18 cellular contexts compared by ENCODE assay signal in the genomic region with DNA sequence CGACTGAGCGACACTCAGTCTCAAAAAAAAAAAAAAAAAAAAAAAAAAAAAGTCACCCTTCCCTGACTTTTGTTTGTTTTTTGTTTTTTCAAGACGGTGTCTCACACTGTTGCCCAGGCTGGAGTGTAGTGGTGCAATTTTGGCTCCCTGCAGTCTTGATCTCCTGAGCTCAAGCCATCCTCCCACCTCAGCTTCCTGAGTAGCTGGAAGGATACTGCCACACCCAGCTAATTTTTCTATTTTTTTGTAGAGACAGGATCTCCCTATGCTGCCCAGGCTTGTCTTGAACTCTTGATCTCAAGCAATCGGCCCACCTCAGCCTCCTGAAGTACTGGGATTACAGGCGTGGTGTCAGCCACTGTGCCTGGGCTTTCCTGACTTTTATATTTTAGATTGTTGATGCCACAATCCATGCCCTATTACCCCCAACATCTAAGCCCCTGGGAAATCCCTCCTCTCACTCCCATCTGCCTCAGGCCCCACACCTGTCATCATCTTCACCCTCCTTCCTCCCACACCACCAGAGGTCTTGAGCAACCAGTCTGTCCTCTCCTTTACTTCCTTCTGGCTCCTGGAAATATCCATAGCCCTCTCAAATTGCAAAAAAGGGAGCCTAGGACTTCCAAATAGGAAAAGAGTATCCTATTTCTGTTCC. TPM values are rescaled to one million over a fixed set of nuclear protein-coding genes. Genes with fewer than 3 reads are reported as not detected.
DNase-seq lines count a peak whose midpoint lies in the region; ATAC-seq and TF ChIP-seq lines count a peak whose summit lies in the region.
"Had no signal": no experiment of that assay in that cellular context is flagged by ENCODE, and none has a peak within 500 bp of the region (broad histone marks: within the 10 kb centered on the region; RNA-seq: fewer than 3 reads in every experiment).

No MANE protein-coding gene starts in this region.

- CTCF ChIA-PET in activated CD8-positive, alpha-beta memory T cell treated with anti-CD3 and anti-CD28 coated beads, Interleukin-2, amount 10 ng/mL, durations not matched to agents 7 days and 5 days (lab: Charles Lee), result interaction anchor here (0.7 to 5.6 kb wide), 12 partner anchors 11 to 290 kb away, joined by 3 to 92 read pairs (median 5); a partner anchor contains a TSS
- CTCF ChIA-PET in CD4-positive, alpha-beta memory T cell (lab: Charles Lee; ENCODE audit: partially characterized antibody), result interaction anchor here (1.0 to 4.4 kb wide), 17 partner anchors 11 to 290 kb away, joined by 3 to 61 read pairs (median 5); a partner anchor contains a TSS

- peak overlapping the region in 3 of 5 donors; percentile 6 to 32 (median 15) for H3K27ac ChIP-seq in stomach
- H3K27ac ChIP-seq in CD4-positive, alpha-beta memory T cell (ENCODE audit: low read depth, low read length), result no peak overlapping the region
- H3K27ac ChIP-seq: heart left ventricle, left ventricle myocardium inferior had no signal

- no peaks in the 10 kb centered on the region for H3K27me3 ChIP-seq in stomach
- H3K27me3 ChIP-seq in CD4-positive, alpha-beta memory T cell (ENCODE audit: insufficient read depth, low read length), result no peaks in the 10 kb centered on the region
- H3K27me3 ChIP-seq: heart left ventricle had no signal

- ATAC-seq in activated CD8-positive, alpha-beta memory T cell treated with anti-CD3 and anti-CD28 coated beads, Interleukin-2, amount 10 ng/mL, durations not matched to agents 7 days and 5 days, result no peak
- ATAC-seq: heart left ventricle had no signal

- peaks cover 56% of the 10 kb centered on the region for H3K36me3 Mint-ChIP-seq in activated CD8-positive, alpha-beta memory T cell treated with anti-CD3 and anti-CD28 coated beads, Interleukin-2, amount 10 ng/mL, durations not matched to agents 7 days and 5 days
- H3K36me3 Mint-ChIP-seq in activated T-helper 1 cell treated with anti-CD3 and anti-CD28 coated beads, Interleukin-12 subunit alpha, Interleukin-12 subunit beta, Interleukin-2, Interleukin-4 antibody, amounts not matched to agents 30 ng/mL and 10 ng/mL and 1 ng/mL, durations not matched to agents 14 hours and 24 hours and 36 hours (ENCODE audit: low read depth), result peaks cover 53% of the 10 kb centered on the region
- H3K36me3 Mint-ChIP-seq in CD4-positive, alpha-beta memory T cell, result peaks cover 25 to 52% of the 10 kb centered on the region in 2 donors

- H3K4me1 ChIP-seq in stomach, result peaks cover 0 to 11% (median 5%) of the 10 kb centered on the region in 4 donors
- H3K4me1 ChIP-seq in CD4-positive, alpha-beta memory T cell (ENCODE audit: insufficient read depth, low read length), result peaks cover 7% of the 10 kb centered on the region
- H3K4me1 ChIP-seq: left ventricle myocardium inferior had no signal

- intact Hi-C loops in activated T-helper 1 cell treated with anti-CD3 and anti-CD28 coated beads, Interleukin-12 subunit alpha, Interleukin-12 subunit beta, Interleukin-2, Interleukin-4 antibody, amounts not matched to agents 30 ng/mL and 10 ng/mL and 1 ng/mL, durations not matched to agents 14 hours and 24 hours and 36 hours (cut with micrococcal nuclease), result loop anchor here (1.0 kb wide), 3 partner anchors 13 to 289 kb away; a partner anchor contains a TSS
- intact Hi-C loops in stomach (cut with DNase I; ENCODE audit: low total_unique reads), result no loop called here
- intact Hi-C loops in CD4-positive, alpha-beta memory T cell (cut with micrococcal nuclease), result loop anchor here (1.0 kb wide), 2 partner anchors 32 to 290 kb away; no protein-coding TSS in a partner anchor

- H3K27ac Mint-ChIP-seq in activated CD8-positive, alpha-beta memory T cell treated with anti-CD3 and anti-CD28 coated beads, Interleukin-2, amount 10 ng/mL, durations not matched to agents 7 days and 5 days, result peak overlapping the region; percentile 69
- H3K27ac Mint-ChIP-seq in activated T-helper 1 cell treated with anti-CD3 and anti-CD28 coated beads, Interleukin-12 subunit alpha, Interleukin-12 subunit beta, Interleukin-2, Interleukin-4 antibody, amounts not matched to agents 30 ng/mL and 10 ng/mL and 1 ng/mL, durations not matched to agents 14 hours and 24 hours and 36 hours, result peak overlapping the region; percentile 33
- peak overlapping the region in 1 of 7 donors; percentile 80 for H3K27ac Mint-ChIP-seq in CD4-positive, alpha-beta memory T cell
- H3K27ac Mint-ChIP-seq: B cell had no signal

- TF ChIP-seq EP300 in stomach (IDR thresholded peaks at IDR 0.05), result no peak

- peaks cover 4 to 64% (median 53%) of the 10 kb centered on the region in 4 donors for H3K36me3 ChIP-seq in stomach
- peaks cover 16% of the 10 kb centered on the region for H3K36me3 ChIP-seq in CD4-positive, alpha-beta memory T cell (ENCODE audit: insufficient read depth, low read length)

- H3K4me3 ChIP-seq in fibroblast of villous mesenchyme (ENCODE audit: low read depth, low read length), result no peak overlapping the region
- H3K4me3 ChIP-seq in stomach, result no peak overlapping the region
- H3K4me3 ChIP-seq in CD4-positive, alpha-beta memory T cell (ENCODE audit: low read length in 2 of 2), result no peak overlapping the region
- H3K4me3 ChIP-seq: heart left ventricle, left ventricle myocardium inferior had no signal

- no peak for DNase-seq in activated CD8-positive, alpha-beta memory T cell treated with anti-CD3 and anti-CD28 coated beads, Interleukin-2, amount 10 ng/mL, durations not matched to agents 7 days and 5 days
- no peak for DNase-seq in activated CD8-positive, alpha-beta memory T cell treated with anti-CD3 and anti-CD28 coated beads for 24 hours
- DNase-seq in activated T-helper 1 cell treated with anti-CD3 and anti-CD28 coated beads, Interleukin-12 subunit alpha, Interleukin-12 subunit beta, Interleukin-2, Interleukin-4 antibody, amounts not matched to agents 30 ng/mL and 10 ng/mL and 1 ng/mL, durations not matched to agents 14 hours and 24 hours and 36 hours (ENCODE audit: low spot score), result no peak
- DNase-seq in fibroblast of villous mesenchyme (ENCODE audit: low read depth) (no peak), stomach (no peak), NCI-H1930 (lab: John Stamatoyannopoulos, UW) (no peak)
- no peak for DNase-seq in stimulated activated CD4-positive, alpha-beta T cell treated with anti-CD3 and anti-CD28 coated beads, Interleukin-4, amount 100 ng/mL, for 24 hours
- no peak for DNase-seq in CD4-positive, alpha-beta memory T cell
- DNase-seq: activated CD4-positive, alpha-beta T cell treated with anti-CD3 and anti-CD28 coated beads for 1 hour; activated naive CD4-positive, alpha-beta T cell treated with anti-CD3 and anti-CD28 coated beads for 36 hours; heart left ventricle; left ventricle myocardium inferior; NCI-H146; NK-92 treated with Interleukin-12 subunit alpha and Interleukin-12 subunit beta, amount 100 ng/mL, for 24 hours; stimulated activated CD4-positive, alpha-beta T cell treated with anti-CD3 and anti-CD28 coated beads, Interleukin-15, amount 100 ng/mL, for 24 hours; stimulated activated CD8-positive, alpha-beta memory T cell treated with anti-CD3 and anti-CD28 coated beads, Interleukin-4, amount 100 ng/mL, for 48 hours had no signal

- H3K27me3 Mint-ChIP-seq in activated CD8-positive, alpha-beta memory T cell treated with anti-CD3 and anti-CD28 coated beads, Interleukin-2, amount 10 ng/mL, durations not matched to agents 7 days and 5 days, result no peaks in the 10 kb centered on the region
- H3K27me3 Mint-ChIP-seq in activated T-helper 1 cell treated with anti-CD3 and anti-CD28 coated beads, Interleukin-12 subunit alpha, Interleukin-12 subunit beta, Interleukin-2, Interleukin-4 antibody, amounts not matched to agents 30 ng/mL and 10 ng/mL and 1 ng/mL, durations not matched to agents 14 hours and 24 hours and 36 hours (ENCODE audit: insufficient read depth), result no peaks in the 10 kb centered on the region
- no peaks in the 10 kb centered on the region for H3K27me3 Mint-ChIP-seq in CD4-positive, alpha-beta memory T cell
- H3K27me3 Mint-ChIP-seq: B cell, IgD-negative memory B cell had no signal

- no peaks in the 10 kb centered on the region for H3K9me3 Mint-ChIP-seq in activated CD8-positive, alpha-beta memory T cell treated with anti-CD3 and anti-CD28 coated beads, Interleukin-2, amount 10 ng/mL, durations not matched to agents 7 days and 5 days (ENCODE audit: low read depth)
- H3K9me3 Mint-ChIP-seq in activated T-helper 1 cell treated with anti-CD3 and anti-CD28 coated beads, Interleukin-12 subunit alpha, Interleukin-12 subunit beta, Interleukin-2, Interleukin-4 antibody, amounts not matched to agents 30 ng/mL and 10 ng/mL and 1 ng/mL, durations not matched to agents 14 hours and 24 hours and 36 hours, result no peaks in the 10 kb centered on the region
- no peaks in the 10 kb centered on the region for H3K9me3 Mint-ChIP-seq in CD4-positive, alpha-beta memory T cell
- H3K9me3 Mint-ChIP-seq: activated naive CD4-positive, alpha-beta T cell treated with anti-CD3 and anti-CD28 coated beads for 36 hours; IgD-negative memory B cell had no signal

- POLR2A ChIA-PET in CD4-positive, alpha-beta memory T cell (lab: Charles Lee; ENCODE audit: partially characterized antibody), result interaction anchor here (2.7 kb wide), 1 partner anchor 33 kb away, joined by 7 read pairs; no protein-coding TSS in a partner anchor

- WGBS in stomach, 5 donors, result 54 to 81% (median 68%) methylated on average over 4 to 5 of the region's 5 CpGs

- no peak for TF ChIP-seq POLR2A in stomach (IDR thresholded peaks at IDR 0.05)

- peak; percentile 3 for TF ChIP-seq CTCF in fibroblast of villous mesenchyme (IDR thresholded peaks at IDR 0.05; ENCODE audit: insufficient read depth, low read depth, low read length)
- TF ChIP-seq CTCF in stomach (IDR thresholded peaks at IDR 0.05), result no peak

- no peaks in the 10 kb centered on the region for H3K9me3 ChIP-seq in stomach
- H3K9me3 ChIP-seq in CD4-positive, alpha-beta memory T cell (ENCODE audit: control insufficient read depth in 1 of 2, low read length in 2 of 2), result no peaks in the 10 kb centered on the region
- H3K9me3 ChIP-seq: heart left ventricle, left ventricle myocardium inferior had no signal

- no peak overlapping the region for H3K4me3 Mint-ChIP-seq in activated CD8-positive, alpha-beta memory T cell treated with anti-CD3 and anti-CD28 coated beads, Interleukin-2, amount 10 ng/mL, durations not matched to agents 7 days and 5 days
- no peak overlapping the region for H3K4me3 Mint-ChIP-seq in activated T-helper 1 cell treated with anti-CD3 and anti-CD28 coated beads, Interleukin-12 subunit alpha, Interleukin-12 subunit beta, Interleukin-2, Interleukin-4 antibody, amounts not matched to agents 30 ng/mL and 10 ng/mL and 1 ng/mL, durations not matched to agents 14 hours and 24 hours and 36 hours
- H3K4me3 Mint-ChIP-seq in CD4-positive, alpha-beta memory T cell, result no peak overlapping the region
- H3K4me3 Mint-ChIP-seq: activated naive CD4-positive, alpha-beta T cell treated with anti-CD3 and anti-CD28 coated beads for 36 hours; B cell; IgD-negative memory B cell had no signal

- peaks cover 39% of the 10 kb centered on the region for H3K4me1 Mint-ChIP-seq in activated CD8-positive, alpha-beta memory T cell treated with anti-CD3 and anti-CD28 coated beads, Interleukin-2, amount 10 ng/mL, durations not matched to agents 7 days and 5 days
- peaks cover 49% of the 10 kb centered on the region for H3K4me1 Mint-ChIP-seq in activated T-helper 1 cell treated with anti-CD3 and anti-CD28 coated beads, Interleukin-12 subunit alpha, Interleukin-12 subunit beta, Interleukin-2, Interleukin-4 antibody, amounts not matched to agents 30 ng/mL and 10 ng/mL and 1 ng/mL, durations not matched to agents 14 hours and 24 hours and 36 hours (ENCODE audit: low read depth)
- H3K4me1 Mint-ChIP-seq in CD4-positive, alpha-beta memory T cell, result peaks cover 8 to 24% (median 10%) of the 10 kb centered on the region in 4 donors
- H3K4me1 Mint-ChIP-seq: B cell, IgD-negative memory B cell had no signal

RNA-seq across cellular contexts. Expression of a gene that starts 7.8 kb away (rescaled TPM):
- 10 to 100 TPM; 15.8 to 44.9 TPM for total RNA-seq in activated CD8-positive, alpha-beta memory T cell treated with anti-CD3 and anti-CD28 coated beads, Interleukin-2, amount 10 ng/mL, durations not matched to agents 7 days and 5 days
- 31.9 and 35.7 TPM in 2 replicates for total RNA-seq in activated T-helper 1 cell treated with anti-CD3 and anti-CD28 coated beads, Interleukin-12 subunit alpha, Interleukin-12 subunit beta, Interleukin-2, Interleukin-4 antibody, amounts not matched to agents 30 ng/mL and 10 ng/mL and 1 ng/mL, durations not matched to agents 14 hours and 24 hours and 36 hours
- 1.3 and 3.5 TPM in 2 replicates for total RNA-seq in fibroblast of villous mesenchyme
- total RNA-seq in stomach, result 10 to 100 TPM in 1 of 5 donors, 1 to 10 TPM in 4; 2.3 to 15.6 (median 3.5) TPM
- polyA plus RNA-seq in stomach, result 1 to 10 TPM; 1.5 to 2.9 (median 2.4) TPM
- 1 to 10 TPM; 7.2 to 7.9 TPM for total RNA-seq in CD4-positive, alpha-beta memory T cell
- 1 to 10 TPM in 1 of 2 donors, under 1 TPM in 1; 0.37 to 2.2 TPM for polyA plus RNA-seq in CD4-positive, alpha-beta memory T cell

RNA-seq across cellular contexts. Expression of a gene that starts 13.1 kb away (rescaled TPM):
- total RNA-seq in activated CD8-positive, alpha-beta memory T cell treated with anti-CD3 and anti-CD28 coated beads, Interleukin-2, amount 10 ng/mL, durations not matched to agents 7 days and 5 days, result 10 to 100 TPM; 27.9 to 42.2 TPM
- 35.4 and 38.2 TPM in 2 replicates for total RNA-seq in activated T-helper 1 cell treated with anti-CD3 and anti-CD28 coated beads, Interleukin-12 subunit alpha, Interleukin-12 subunit beta, Interleukin-2, Interleukin-4 antibody, amounts not matched to agents 30 ng/mL and 10 ng/mL and 1 ng/mL, durations not matched to agents 14 hours and 24 hours and 36 hours
- total RNA-seq in fibroblast of villous mesenchyme (197 and 313 TPM in 2 replicates), stomach (100 to 1,000 TPM in 4 of 5 donors, 10 to 100 TPM in 1; 22.3 to 929 (median 265) TPM)
- polyA plus RNA-seq in stomach, result 1,000 to 10,000 TPM; 1,182 to 1,748 (median 1,390) TPM
- 10 to 100 TPM; 55.6 to 55.8 TPM for total RNA-seq in CD4-positive, alpha-beta memory T cell
- polyA plus RNA-seq in CD4-positive, alpha-beta memory T cell, result 1,000 to 10,000 TPM in 1 of 2 donors, 100 to 1,000 TPM in 1; 386 to 1,449 TPM

RNA-seq across cellular contexts. Expression of a gene that starts 31.6 kb away (rescaled TPM):
- total RNA-seq in activated CD8-positive, alpha-beta memory T cell treated with anti-CD3 and anti-CD28 coated beads, Interleukin-2, amount 10 ng/mL, durations not matched to agents 7 days and 5 days, result 10 to 100 TPM in 1 of 2 experiments, 1 to 10 TPM in 1; 2.5 to 14.6 TPM
- total RNA-seq in activated T-helper 1 cell treated with anti-CD3 and anti-CD28 coated beads, Interleukin-12 subunit alpha, Interleukin-12 subunit beta, Interleukin-2, Interleukin-4 antibody, amounts not matched to agents 30 ng/mL and 10 ng/mL and 1 ng/mL, durations not matched to agents 14 hours and 24 hours and 36 hours, result 12.0 and 12.9 TPM in 2 replicates
- total RNA-seq in fibroblast of villous mesenchyme, result 13.5 and 17.3 TPM in 2 replicates
- 10 to 100 TPM in 2 of 5 donors, 1 to 10 TPM in 3; 9.0 to 67.7 (median 10.0) TPM for total RNA-seq in stomach
- polyA plus RNA-seq in stomach, result 10 to 100 TPM in 2 of 3 donors, 1 to 10 TPM in 1; 8.4 to 14.3 (median 11.8) TPM
- 1 to 10 TPM; 5.4 to 5.9 TPM for total RNA-seq in CD4-positive, alpha-beta memory T cell
- not detected for polyA plus RNA-seq in CD4-positive, alpha-beta memory T cell

RNA-seq across cellular contexts. Expression of a gene that starts 51.3 kb away (rescaled TPM):
- total RNA-seq in activated CD8-positive, alpha-beta memory T cell treated with anti-CD3 and anti-CD28 coated beads, Interleukin-2, amount 10 ng/mL, durations not matched to agents 7 days and 5 days, result 1 to 10 TPM in 1 of 2 experiments, under 1 TPM in 1; 0.94 to 1.8 TPM
- total RNA-seq in activated T-helper 1 cell treated with anti-CD3 and anti-CD28 coated beads, Interleukin-12 subunit alpha, Interleukin-12 subunit beta, Interleukin-2, Interleukin-4 antibody, amounts not matched to agents 30 ng/mL and 10 ng/mL and 1 ng/mL, durations not matched to agents 14 hours and 24 hours and 36 hours, result 0.51 and 0.65 TPM in 2 replicates
- 0.32 and 1.7 TPM in 2 replicates for total RNA-seq in fibroblast of villous mesenchyme
- total RNA-seq in stomach, result 100 to 1,000 TPM; 218 to 367 (median 286) TPM
- polyA plus RNA-seq in stomach, result 10 to 100 TPM; 26.6 to 45.9 (median 43.1) TPM
- total RNA-seq in CD4-positive, alpha-beta memory T cell, result 1 to 10 TPM; 5.9 to 6.9 TPM
- under 1 TPM; 0.61 to 0.70 TPM for polyA plus RNA-seq in CD4-positive, alpha-beta memory T cell
- total RNA-seq: B cell had no signal

RNA-seq across cellular contexts. Expression of a gene that starts 54.8 kb away (rescaled TPM):
- total RNA-seq in activated CD8-positive, alpha-beta memory T cell treated with anti-CD3 and anti-CD28 coated beads, Interleukin-2, amount 10 ng/mL, durations not matched to agents 7 days and 5 days, result 10 to 100 TPM; 46.4 to 55.6 TPM
- total RNA-seq in activated T-helper 1 cell treated with anti-CD3 and anti-CD28 coated beads, Interleukin-12 subunit alpha, Interleukin-12 subunit beta, Interleukin-2, Interleukin-4 antibody, amounts not matched to agents 30 ng/mL and 10 ng/mL and 1 ng/mL, durations not matched to agents 14 hours and 24 hours and 36 hours, result 42.6 and 47.0 TPM in 2 replicates
- total RNA-seq in fibroblast of villous mesenchyme (70.9 and 111 TPM in 2 replicates), stomach (100 to 1,000 TPM in 1 of 5 donors, 10 to 100 TPM in 4; 17.1 to 100 (median 75.1) TPM)
- polyA plus RNA-seq in stomach, result 10 to 100 TPM; 52.4 to 92.4 (median 61.3) TPM
- total RNA-seq in CD4-positive, alpha-beta memory T cell, result 100 to 1,000 TPM; 106 to 112 TPM
- 10 to 100 TPM; 67.5 to 80.8 TPM for polyA plus RNA-seq in CD4-positive, alpha-beta memory T cell
